18 cellular contexts compared by ENCODE assay signal in genomic region chr12:110200124-110200417, GRCh38.
DNase-seq lines count a peak whose midpoint lies in the region; ATAC-seq, FAIRE-seq and TF ChIP-seq lines count a peak whose summit lies in the region.
"Had no signal": no experiment of that assay in that cellular context is flagged by ENCODE, and none has a peak within 500 bp of the region (broad histone marks: within the 10 kb centered on the region; RNA-seq: fewer than 3 reads in every experiment).

No MANE protein-coding gene starts in this region.

- H2BK12ac ChIP-seq in H9 (ENCODE audit: insufficient read length, low read depth, low read length) = no peak overlapping the region

- no peak overlapping the region; a peak in 1 of 6 replicates for H3K4me3 ChIP-seq in HepG2 (replicated peaks in 1 of 3; ENCODE audit: insufficient read depth in 1 of 3, low read depth in 2 of 3, low read length in 3 of 3)
- H3K4me3 ChIP-seq in right lobe of liver = no peak overlapping the region
- no peak overlapping the region for H3K4me3 ChIP-seq in fibroblast of mammary gland (ENCODE audit: control insufficient read depth, low read depth, low read length)
- H3K4me3 ChIP-seq in kidney (ENCODE audit: low read length in 2 of 2) = no peak overlapping the region
- H3K4me3 ChIP-seq: ascending aorta, coronary artery, psoas muscle had no signal

- POLR2A ChIA-PET in HepG2 (lab: Yijun Ruan, JAX) = interaction anchor here (1.3 to 1.5 kb wide), 2 partner anchors 76 to 250 kb away, joined by 3 read pairs; partner anchors contain the start of genes ARPC3 and IFT81

- H3K4me1 ChIP-seq in HepG2 (ENCODE audit: insufficient read depth, low read length) (peaks cover 28% of the 10 kb centered on the region), right lobe of liver (no peaks in the 10 kb centered on the region), H9 (ENCODE audit: insufficient read depth, low read length) (peaks cover 3% of the 10 kb centered on the region; the same call in 1 of the 2 replicates), kidney (ENCODE audit: control insufficient read depth in 1 of 2, insufficient read depth in 1 of 2, low read depth in 1 of 2, low read length in 2 of 2) (no peaks in the 10 kb centered on the region)
- H3K4me1 ChIP-seq: ascending aorta had no signal

- H3K27me3 Mint-ChIP-seq in H9 (ENCODE audit: low read depth) = no peaks in the 10 kb centered on the region

- no peak overlapping the region for H2AK5ac ChIP-seq in H9 (ENCODE audit: insufficient read length, low read length)

- no peak overlapping the region for H3T11ph ChIP-seq in H9 (ENCODE audit: low read length)

- H3K9me3 ChIP-seq in HepG2 (ENCODE audit: low read length) = no peaks in the 10 kb centered on the region
- H3K9me3 ChIP-seq in right lobe of liver = no peaks in the 10 kb centered on the region
- no peaks in the 10 kb centered on the region for H3K9me3 ChIP-seq in H9 (ENCODE audit: control insufficient read depth, low read depth, low read length)
- no peaks in the 10 kb centered on the region for H3K9me3 ChIP-seq in kidney (ENCODE audit: control insufficient read depth in 1 of 2, low read length in 2 of 2)
- H3K9me3 ChIP-seq: ascending aorta, psoas muscle had no signal

- H3K27ac ChIP-seq in HepG2 (ENCODE audit: extremely low read length, insufficient read depth, low read length) (peak overlapping the region; percentile 95), right lobe of liver (no peak overlapping the region), H9 (ENCODE audit: insufficient read length, low read depth, low read length) (no peak overlapping the region), kidney (ENCODE audit: low read depth in 2 of 2, low read length in 2 of 2) (no peak overlapping the region)
- H3K27ac ChIP-seq: ascending aorta, coronary artery, epithelial cell of prostate, psoas muscle had no signal

- TF ChIP-seq POLR2A in HepG2 (IDR thresholded peaks at IDR 0.05; ENCODE audit: insufficient read depth in 1 of 2, low read depth in 2 of 2, low read length in 2 of 2) (no peak), right lobe of liver (IDR thresholded peaks at IDR 0.05) (no peak)

- no TSS peak for BruUV-seq in HepG2 (replicated peaks; lab: Mats Ljungman, UMichigan)

- no peak overlapping the region for H3K14ac ChIP-seq in H9 (ENCODE audit: insufficient read depth, low read length)

- DNase-seq in HepG2 (ENCODE audit: low spot score) (peak; percentile 30), right lobe of liver (no peak), fibroblast of mammary gland (ENCODE audit: low read depth) (peak; percentile 23), H9 (no peak), NCI-H1694 treated with DMSO at 0.1 percent for 48 hours (lab: John Stamatoyannopoulos, UW) (no peak), dermis blood vessel endothelial cell (no peak), kidney (no peak)
- DNase-seq: activated naive CD4-positive, alpha-beta T cell; CD8-positive, alpha-beta T cell; NCI-H2029 treated with DMSO at 0.1 percent for 48 hours; NCI-H510A; psoas muscle; stimulated activated naive CD4-positive, alpha-beta T cell; trophoblast cell had no signal

- H4K20me1 ChIP-seq in HepG2 (ENCODE audit: insufficient read depth, low read length) (no peaks in the 10 kb centered on the region), H9 (ENCODE audit: control insufficient read depth, insufficient read depth, insufficient read length) (no peaks in the 10 kb centered on the region)

- no peak for TF ChIP-seq EP300 in HepG2 (IDR thresholded peaks at IDR 0.05; ENCODE audit: low read depth in 2 of 2, low read length in 2 of 2)
- TF ChIP-seq EP300 in HepG2 (CRISPR knock-in tag; IDR thresholded peaks at IDR 0.05; ENCODE audit: borderline replicate concordance) = no peak

- H3K23me2 ChIP-seq in H9 (ENCODE audit: insufficient read length, low read depth, low read length, poor library complexity, severe bottlenecking) = no peaks in the 10 kb centered on the region

- H3K9ac ChIP-seq in HepG2 (ENCODE audit: insufficient read depth, low read depth, low read length) = peak overlapping the region; percentile 77
- no peak overlapping the region for H3K9ac ChIP-seq in H9 (ENCODE audit: extremely low read depth, insufficient read length, low read length)
- no peak overlapping the region for H3K9ac ChIP-seq in kidney (ENCODE audit: low read length in 2 of 2)

- TF ChIP-seq CTCF in HepG2 (CRISPR knock-in tag; IDR thresholded peaks at IDR 0.05) = no peak
- TF ChIP-seq CTCF in right lobe of liver (IDR thresholded peaks at IDR 0.05) = no peak
- no peak for TF ChIP-seq CTCF in fibroblast of mammary gland (conservative IDR thresholded peaks at IDR 0.05; ENCODE audit: control insufficient read depth, insufficient read depth, low read depth, low read length)
- TF ChIP-seq CTCF in H9 (conservative IDR thresholded peaks at IDR 0.05) = no peak
- no peak for TF ChIP-seq CTCF in kidney (IDR thresholded peaks at IDR 0.05; ENCODE audit: borderline replicate concordance, extremely low read depth, insufficient read depth)

- ATAC-seq in HepG2 (peak; percentile 72), right lobe of liver (no peak), SK-N-SH treated with all-trans-retinoic acid at 6 μM for 48 hours (peak; percentile 22)
- ATAC-seq: CD8-positive, alpha-beta T cell; psoas muscle had no signal

- no peak overlapping the region for H3K18ac ChIP-seq in H9 (ENCODE audit: insufficient read length, low read depth, low read length)

- FAIRE-seq in HepG2 (lab: Jason Lieb, UNC) = no peak
- no peak for FAIRE-seq in kidney (lab: Jason Lieb, UNC)

- H3K4me1 Mint-ChIP-seq in H9 = peaks cover 10% of the 10 kb centered on the region in 2 experiments

- H3K4me3 Mint-ChIP-seq in H9 = no peak overlapping the region
- H3K4me3 Mint-ChIP-seq: CD8-positive, alpha-beta T cell had no signal

- no peak overlapping the region for H2BK15ac ChIP-seq in H9 (ENCODE audit: low read depth, low read length)

- H4K5ac ChIP-seq in H9 (ENCODE audit: insufficient read length, low read depth, low read length) = no peak overlapping the region

- H3K23ac ChIP-seq in H9 (ENCODE audit: insufficient read length, low read depth, low read length) = no peak overlapping the region

- H3K27ac Mint-ChIP-seq in H9 = peak overlapping the region in 1 of 3 experiments; percentile 58; a peak in 2 of 7 replicates
- H3K27ac Mint-ChIP-seq: CD8-positive, alpha-beta T cell had no signal

- H3K9me3 Mint-ChIP-seq in H9 = no peaks in the 10 kb centered on the region
- H3K9me3 Mint-ChIP-seq: CD8-positive, alpha-beta T cell had no signal

- H3K4ac ChIP-seq in H9 (ENCODE audit: low read depth, low read length) = no peak overlapping the region

- in situ Hi-C loops in HepG2 (cut with HindIII; ENCODE audit: extremely low pct_ligation_motif_present, low pct_unique_long_range_greater_than_20kb) = no loop called here

- no peaks in the 10 kb centered on the region for H3K79me2 ChIP-seq in HepG2 (ENCODE audit: insufficient read depth, low read length)
- H3K79me2 ChIP-seq in H9 (ENCODE audit: insufficient read depth, low read length) = no peaks in the 10 kb centered on the region

- no peaks in the 10 kb centered on the region for H3K79me1 ChIP-seq in H9 (ENCODE audit: insufficient read depth, low read depth, low read length, poor library complexity, severe bottlenecking)

- intact Hi-C loops in HepG2 (cut with micrococcal nuclease; ENCODE audit: unreplicated experiment) (no loop called here), right lobe of liver (cut with DNase I) (no loop called here), kidney (cut with DNase I) (no loop called here)

- no peak overlapping the region for H2BK5ac ChIP-seq in H9 (ENCODE audit: insufficient read length, low read length)

- H3K36me3 Mint-ChIP-seq in H9 (ENCODE audit: insufficient read depth in 1 of 3, low read depth in 3 of 3) = peaks cover 0 to 3% (median 0%) of the 10 kb centered on the region in 3 experiments; a peak in 2 of 7 replicates
- H3K36me3 Mint-ChIP-seq: CD8-positive, alpha-beta T cell had no signal

- H2BK20ac ChIP-seq in H9 (ENCODE audit: low read depth, low read length, poor library complexity, severe bottlenecking) = no peak overlapping the region

- no peak overlapping the region for H4K8ac ChIP-seq in H9 (replicated peaks; ENCODE audit: insufficient read length, low read depth, low read length)

- TF ChIP-seq RAD21 in HepG2 (CRISPR knock-in tag; IDR thresholded peaks at IDR 0.05) = no peak

- H2BK120ac ChIP-seq in H9 (ENCODE audit: low read depth, low read length, poor library complexity, severe bottlenecking) = no peak overlapping the region

- H4K91ac ChIP-seq in H9 (ENCODE audit: insufficient read length, low read depth, low read length) = no peak overlapping the region

- CTCF ChIA-PET in HepG2 (lab: Yijun Ruan, JAX; ENCODE audit: low intra/inter-chr PET ratio, low total read pairs) = no interaction called here

- no peaks in the 10 kb centered on the region for H3K27me3 ChIP-seq in HepG2 (ENCODE audit: control insufficient read depth in 1 of 2, insufficient read depth in 2 of 2, low read length in 2 of 2)
- H3K27me3 ChIP-seq in right lobe of liver = no peaks in the 10 kb centered on the region
- no peaks in the 10 kb centered on the region for H3K27me3 ChIP-seq in H9 (ENCODE audit: insufficient read depth, low read length)
- H3K27me3 ChIP-seq: ascending aorta had no signal

- H2AFZ ChIP-seq in HepG2 (ENCODE audit: low read length) (peak overlapping the region; percentile 12), H9 (ENCODE audit: low read length) (no peak overlapping the region)

- WGBS in HepG2 (ENCODE audit: low lambda C conversion rate) = 4% methylated on average over 1 of the region's 1 CpG
- WGBS in right lobe of liver (ENCODE audit: insufficient coverage, low coverage, low lambda C conversion rate, missing lambda C conversion rate) = 80% methylated on average over 1 of the region's 1 CpG
- no CpG with 5 or more reads among the region's 1 CpG for WGBS in H9 (ENCODE audit: extremely low coverage, insufficient read length, low lambda C conversion rate)

- H3K4me2 ChIP-seq in HepG2 (ENCODE audit: low read depth, low read length) (peak overlapping the region; percentile 73), H9 (ENCODE audit: insufficient read depth, insufficient read length, low read length) (no peak overlapping the region)

- no peak overlapping the region for H3K56ac ChIP-seq in H9 (ENCODE audit: insufficient read length, low read depth, low read length)

- H3K36me3 ChIP-seq in HepG2 (replicated peaks in 1 of 2; ENCODE audit: control insufficient read depth in 1 of 2, insufficient read depth in 2 of 2, low read length in 2 of 2) = peaks cover 2 to 3% of the 10 kb centered on the region in 2 experiments; a peak in 2 of 5 replicates
- H3K36me3 ChIP-seq in right lobe of liver = no peaks in the 10 kb centered on the region
- H3K36me3 ChIP-seq in kidney (ENCODE audit: control insufficient read depth in 1 of 2, insufficient read depth in 2 of 2, low read length in 2 of 2) = peaks cover 6 to 7% of the 10 kb centered on the region in 2 donors

TF ChIP-seq in HepG2, 621 proteins besides CTCF, POLR2A, EP300 and RAD21 (continues in another document):
- no peak for TF ChIP-seq BRCA1 (CRISPR knock-in tag; IDR thresholded peaks at IDR 0.05)

TF ChIP-seq in SK-N-SH treated with all-trans-retinoic acid at 6 μM for 48 hours, 23 proteins besides CTCF, POLR2A, EP300 and RAD21 (continues in another document):
- TF ChIP-seq TCF4 (CRISPR knock-in tag; IDR thresholded peaks at IDR 0.05; ENCODE audit: borderline replicate concordance) (no peak), TOX (CRISPR knock-in tag; IDR thresholded peaks at IDR 0.05; ENCODE audit: borderline replicate concordance) (no peak)

Comparison
In these comparisons a context has a peak if more than half of its experiments do, and no peak if none do; other contexts are left out.
1. ATAC-seq: peak in HepG2 (single experiment) and SK-N-SH treated with all-trans-retinoic acid at 6 μM for 48 hours (single experiment); none in right lobe of liver (0 of 4).
2. DNase-seq: peak in HepG2 (single experiment) and fibroblast of mammary gland (single experiment); none in right lobe of liver (0 of 3), H9 (single experiment), NCI-H1694 treated with DMSO at 0.1 percent for 48 hours (single experiment), dermis blood vessel endothelial cell (single experiment) and kidney (single experiment).